In genomic region chr11:70505761-70506657, GRCh38 we compare ENCODE assay signal across 20 cellular contexts.
DNase-seq lines count a peak whose midpoint lies in the region; ATAC-seq, FAIRE-seq and TF ChIP-seq lines count a peak whose summit lies in the region.
"Had no signal": no experiment of that assay in that cellular context is flagged by ENCODE, and none has a peak within 500 bp of the region (broad histone marks: within the 10 kb centered on the region; RNA-seq: fewer than 3 reads in every experiment).

No MANE protein-coding gene starts in this region.

- POLR2A ChIA-PET in HepG2 (lab: Yijun Ruan, JAX), result no interaction called here

- H3K79me2 ChIP-seq in HepG2 (ENCODE audit: insufficient read depth, low read length), result no peaks in the 10 kb centered on the region
- no peaks in the 10 kb centered on the region for H3K79me2 ChIP-seq in osteoblast (ENCODE audit: insufficient read depth, low read length)

- H3K36me3 Mint-ChIP-seq in chondrocyte (ENCODE audit: low read depth), result no peaks in the 10 kb centered on the region
- H3K36me3 Mint-ChIP-seq: CD4-positive, alpha-beta memory T cell had no signal

- H3K4me3 Mint-ChIP-seq in chondrocyte (ENCODE audit: unreplicated experiment), result no peak overlapping the region
- H3K4me3 Mint-ChIP-seq: CD4-positive, alpha-beta memory T cell; HFFc6 had no signal

- H4K20me1 ChIP-seq in HepG2 (ENCODE audit: insufficient read depth, low read length) (0 out of 2 replicates have a peak, but pooled peaks cover 9% of the 10 kb centered on the region), osteoblast (ENCODE audit: insufficient read depth, low read length) (peaks cover 5% of the 10 kb centered on the region)

- DNase-seq in right lobe of liver (peak in 2 of 3 donors; percentile 7 to 19), HepG2 (ENCODE audit: low spot score) (no peak), chondrocyte (ENCODE audit: low spot score) (peak; percentile 67), osteoblast (ENCODE audit: insufficient read length, low spot score, missing footprints) (peak; percentile 91), DMS 273 treated with DMSO at 0.1 percent for 48 hours (lab: John Stamatoyannopoulos, UW) (no peak), NCI-H524 treated with DMSO at 0.1 percent for 48 hours (lab: John Stamatoyannopoulos, UW) (no peak), dermis blood vessel endothelial cell (no peak)
- DNase-seq: CD4-positive, alpha-beta memory T cell; DMS79 treated with DMSO at 0.1 percent for 48 hours; GDM1; HFFc6; KG1; NCI-H1092 treated with DMSO at 0.1 percent for 48 hours; NCI-H1694 treated with DMSO at 0.1 percent for 48 hours; NCI-H446; NCI-H748 treated with DMSO at 0.1 percent for 48 hours; SHP77 treated with DMSO at 0.1 percent for 48 hours had no signal

- BruUV-seq in HepG2 (replicated peaks; lab: Mats Ljungman, UMichigan), result no TSS peak

- no peak overlapping the region for H3K9ac ChIP-seq in HepG2 (ENCODE audit: insufficient read depth, low read depth, low read length)

- H2AFZ ChIP-seq in HepG2 (ENCODE audit: low read length) (no peak overlapping the region), osteoblast (ENCODE audit: low read length) (no peak overlapping the region)

- no peaks in the 10 kb centered on the region for H3K27me3 Mint-ChIP-seq in chondrocyte (ENCODE audit: low read depth)

- intact Hi-C loops in right lobe of liver (cut with DNase I), result no loop called here
- intact Hi-C loops in HepG2 (cut with micrococcal nuclease; ENCODE audit: unreplicated experiment), result no loop called here

- H3K36me3 ChIP-seq in right lobe of liver, result no peaks in the 10 kb centered on the region
- H3K36me3 ChIP-seq in HepG2 (replicated peaks in 1 of 2; ENCODE audit: control insufficient read depth in 1 of 2, insufficient read depth in 2 of 2, low read length in 2 of 2), result peaks cover 6 to 9% of the 10 kb centered on the region in 2 experiments; a peak in 2 of 5 replicates
- no peaks in the 10 kb centered on the region for H3K36me3 ChIP-seq in osteoblast (ENCODE audit: insufficient read depth, low read length)

- H3K4me1 Mint-ChIP-seq in chondrocyte (ENCODE audit: low read depth), result no peaks in the 10 kb centered on the region
- H3K4me1 Mint-ChIP-seq: CD4-positive, alpha-beta memory T cell had no signal

- H3K4me2 ChIP-seq in HepG2 (ENCODE audit: low read depth, low read length) (no peak overlapping the region), osteoblast (ENCODE audit: insufficient read depth, low read length) (no peak overlapping the region)

- TF ChIP-seq EP300 in HepG2 (IDR thresholded peaks at IDR 0.05; ENCODE audit: low read depth in 2 of 2, low read length in 2 of 2), result no peak
- TF ChIP-seq EP300 in HepG2 (CRISPR knock-in tag; IDR thresholded peaks at IDR 0.05; ENCODE audit: borderline replicate concordance), result no peak

- H3K27ac ChIP-seq in right lobe of liver (no peak overlapping the region), HepG2 (ENCODE audit: extremely low read length, insufficient read depth, low read length) (no peak overlapping the region), osteoblast (ENCODE audit: low read depth, low read length) (no peak overlapping the region)

- peak in 1 of 4 donors; percentile 9 for ATAC-seq in right lobe of liver
- ATAC-seq in HepG2, result no peak
- ATAC-seq: Panc1 had no signal

- in situ Hi-C loops in HepG2 (cut with HindIII; ENCODE audit: extremely low pct_ligation_motif_present, low pct_unique_long_range_greater_than_20kb), result no loop called here

- WGBS in right lobe of liver (ENCODE audit: insufficient coverage, low coverage, low lambda C conversion rate, missing lambda C conversion rate), result 94% methylated on average over 3 of the region's 15 CpGs
- 89% methylated on average over 4 of the region's 15 CpGs for WGBS in HepG2 (ENCODE audit: low lambda C conversion rate)

- no peaks in the 10 kb centered on the region for H3K27me3 ChIP-seq in right lobe of liver
- no peaks in the 10 kb centered on the region for H3K27me3 ChIP-seq in HepG2 (ENCODE audit: control insufficient read depth in 1 of 2, insufficient read depth in 2 of 2, low read length in 2 of 2)
- H3K27me3 ChIP-seq in osteoblast (ENCODE audit: insufficient read depth, low read length), result no peaks in the 10 kb centered on the region

- H3K4me3 ChIP-seq in right lobe of liver, result no peak overlapping the region
- H3K4me3 ChIP-seq in HepG2 (replicated peaks in 1 of 3; ENCODE audit: insufficient read depth in 1 of 3, low read depth in 2 of 3, low read length in 3 of 3), result no peak overlapping the region
- no peak overlapping the region for H3K4me3 ChIP-seq in osteoblast (ENCODE audit: insufficient read depth, low read length)

- H3K4me1 ChIP-seq in right lobe of liver (no peaks in the 10 kb centered on the region), HepG2 (ENCODE audit: insufficient read depth, low read length) (no peaks in the 10 kb centered on the region), osteoblast (ENCODE audit: insufficient read depth, low read length) (no peaks in the 10 kb centered on the region)

- no peak for TF ChIP-seq RAD21 in HepG2 (CRISPR knock-in tag; IDR thresholded peaks at IDR 0.05)

- CTCF ChIA-PET in HepG2 (lab: Yijun Ruan, JAX; ENCODE audit: low intra/inter-chr PET ratio, low total read pairs), result no interaction called here

- H3K9me3 ChIP-seq in right lobe of liver (no peaks in the 10 kb centered on the region), HepG2 (ENCODE audit: low read length) (no peaks in the 10 kb centered on the region), osteoblast (ENCODE audit: low read depth, low read length) (no peaks in the 10 kb centered on the region)

- TF ChIP-seq CTCF in right lobe of liver (IDR thresholded peaks at IDR 0.05) (no peak), HepG2 (CRISPR knock-in tag; IDR thresholded peaks at IDR 0.05) (no peak), chondrocyte (IDR thresholded peaks at IDR 0.05) (no peak), osteoblast (IDR thresholded peaks at IDR 0.05; ENCODE audit: extremely low read depth, low read depth, low read length) (no peak)

- H3K9me3 Mint-ChIP-seq in chondrocyte (ENCODE audit: low read depth), result no peaks in the 10 kb centered on the region

- no peak for FAIRE-seq in HepG2 (lab: Jason Lieb, UNC)
- FAIRE-seq: GM12892, H1 had no signal

- no peak for TF ChIP-seq POLR2A in right lobe of liver (IDR thresholded peaks at IDR 0.05)
- TF ChIP-seq POLR2A in HepG2 (IDR thresholded peaks at IDR 0.05; ENCODE audit: insufficient read depth in 1 of 2, low read depth in 2 of 2, low read length in 2 of 2), result no peak

- no peak overlapping the region for H3K27ac Mint-ChIP-seq in chondrocyte (ENCODE audit: unreplicated experiment)
- H3K27ac Mint-ChIP-seq: HFFc6 had no signal

TF ChIP-seq in HepG2, 621 proteins besides CTCF, POLR2A, EP300 and RAD21:
- TF ChIP-seq ZNF672 (CRISPR knock-in tag; IDR thresholded peaks at IDR 0.05) (no peak), ZNF33B (CRISPR knock-in tag; IDR thresholded peaks at IDR 0.05) (no peak), ZNF773 (CRISPR knock-in tag; IDR thresholded peaks at IDR 0.05; ENCODE audit: borderline replicate concordance) (no peak), KDM6A (CRISPR knock-in tag; IDR thresholded peaks at IDR 0.05; ENCODE audit: low read depth) (no peak), ZBTB2 (CRISPR knock-in tag; IDR thresholded peaks at IDR 0.05; ENCODE audit: low read depth) (no peak), ZNF225 (CRISPR knock-in tag; IDR thresholded peaks at IDR 0.05) (no peak), DDIT3 (CRISPR knock-in tag; IDR thresholded peaks at IDR 0.05) (no peak), STAG1 (CRISPR knock-in tag; IDR thresholded peaks at IDR 0.05) (no peak), U2AF2 (IDR thresholded peaks at IDR 0.05; ENCODE audit: low read depth, low read length) (no peak), GATAD1 (CRISPR knock-in tag; IDR thresholded peaks at IDR 0.05) (no peak), ZNF17 (CRISPR knock-in tag; IDR thresholded peaks at IDR 0.05) (no peak), NR2F2 (IDR thresholded peaks at IDR 0.05; ENCODE audit: borderline replicate concordance, low read depth) (no peak)
TF ChIP-seq in HepG2: peak in this region for 0.

Comparison
In these comparisons a context has a peak if more than half of its experiments do, and no peak if none do; other contexts are left out.
1. DNase-seq: peak in right lobe of liver (2 of 3), chondrocyte (single experiment) and osteoblast (single experiment); none in HepG2 (single experiment), DMS 273 treated with DMSO at 0.1 percent for 48 hours (single experiment), NCI-H524 treated with DMSO at 0.1 percent for 48 hours (single experiment) and dermis blood vessel endothelial cell (single experiment).